Comparison of ENCODE assay signal across 1 cellular context in genomic region chr7:76285604-76286374, GRCh38.
TF ChIP-seq lines count a peak whose summit lies in the region.

No MANE protein-coding gene starts in this region.

TF ChIP-seq in K562, 482 proteins besides CTCF, POLR2A, EP300 and RAD21:
- TF ChIP-seq GTF3C2 (IDR thresholded peaks at IDR 0.05; ENCODE audit: borderline replicate concordance, extremely low read depth, insufficient read length) (no peak), ZBTB7A (IDR thresholded peaks at IDR 0.05; ENCODE audit: borderline replicate concordance, control insufficient read depth, low read depth, low read length) (0 out of 2 replicates have a peak, but pooled peaks have one; percentile 21)
